7 cellular contexts compared by ENCODE assay signal in the genomic region with DNA sequence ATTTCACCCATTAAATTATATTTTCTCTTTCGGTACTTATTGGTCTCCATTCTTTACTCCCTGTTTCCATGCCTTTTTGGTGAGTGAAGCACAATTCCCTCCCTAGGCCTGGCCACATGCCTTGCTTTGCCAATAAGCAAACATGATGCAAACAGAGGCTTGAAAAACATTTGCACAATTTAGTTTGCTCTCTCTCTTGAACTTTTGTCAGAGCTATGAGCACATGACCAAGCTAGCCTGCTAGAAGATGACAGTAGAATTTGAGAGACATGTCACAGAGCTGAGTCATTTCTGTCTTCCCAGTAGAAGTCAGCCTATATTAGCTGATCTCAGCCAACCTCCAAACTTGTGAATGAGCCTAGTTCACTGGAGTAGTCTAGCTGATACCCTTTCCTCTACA. TPM values are rescaled to one million over a fixed set of nuclear protein-coding genes. Genes with fewer than 3 reads are reported as not detected.
DNase-seq lines count a peak whose midpoint lies in the region; ATAC-seq and TF ChIP-seq lines count a peak whose summit lies in the region.

No MANE protein-coding gene starts in this region.

- H3K9me3 ChIP-seq in neural progenitor cell (ENCODE audit: low read depth): no peaks in the 10 kb centered on the region

- H3K4me3 Mint-ChIP-seq in neural progenitor cell: no peak overlapping the region

- H3K27me3 Mint-ChIP-seq in neural progenitor cell (ENCODE audit: insufficient read depth, low read depth): peaks cover 2% of the 10 kb centered on the region

- H3F3A ChIP-seq in neural progenitor cell (ENCODE audit: low read depth): no peaks in the 10 kb centered on the region

- H3K4me3 ChIP-seq in astrocyte of the spinal cord (ENCODE audit: low read depth, low read length) (no peak overlapping the region), neural progenitor cell (no peak overlapping the region), coronary artery (no peak overlapping the region)

- H3K4me1 Mint-ChIP-seq in neural progenitor cell: no peaks in the 10 kb centered on the region

- H3K27ac Mint-ChIP-seq in neural progenitor cell: no peak overlapping the region

- H3K4me2 ChIP-seq in neural progenitor cell: no peak overlapping the region

- in situ Hi-C loops in astrocyte of the spinal cord (cut with HindIII; ENCODE audit: low sequenced_read_pairs): no loop called here

- H3K9me3 Mint-ChIP-seq in neural progenitor cell: no peaks in the 10 kb centered on the region

- H3K4me1 ChIP-seq in neural progenitor cell: peaks cover 8% of the 10 kb centered on the region

- no peaks in the 10 kb centered on the region for H4K20me1 ChIP-seq in neural progenitor cell (ENCODE audit: low read depth)

- no peaks in the 10 kb centered on the region for H3K79me2 ChIP-seq in neural progenitor cell (ENCODE audit: low read depth)

- H2AFZ ChIP-seq in neural progenitor cell (replicated peaks): no peak overlapping the region

- peak overlapping the region; percentile 39 for H3K27ac ChIP-seq in neural progenitor cell
- H3K27ac ChIP-seq in coronary artery: no peak overlapping the region

- TF ChIP-seq CTCF in astrocyte of the spinal cord (IDR thresholded peaks at IDR 0.05; ENCODE audit: low read depth, low read length): no peak
- TF ChIP-seq CTCF in neural progenitor cell (IDR thresholded peaks at IDR 0.05): no peak
- no peak for TF ChIP-seq CTCF in coronary artery (IDR thresholded peaks at IDR 0.05)

- peaks cover 16% of the 10 kb centered on the region for H3K36me3 Mint-ChIP-seq in neural progenitor cell

- ATAC-seq in GM18498 (IDR thresholded peaks at IDR 0.05; ENCODE audit: unreplicated experiment) (peak; percentile 92), GM21717 (IDR thresholded peaks at IDR 0.05; ENCODE audit: unreplicated experiment) (peak; percentile 94)

- DNase-seq in HS-27A (ENCODE audit: low read depth): peak; percentile 85
- peak; percentile 81 for DNase-seq in astrocyte of the spinal cord (ENCODE audit: low read depth, low spot score)
- DNase-seq in neural progenitor cell (ENCODE audit: low spot score): no peak
- no peak for DNase-seq in coronary artery (ENCODE audit: low spot score)
- no peak for DNase-seq in middle frontal gyrus (ENCODE audit: extremely low spot score, low spot score)

- no peak overlapping the region for H3K9ac ChIP-seq in neural progenitor cell

- H3K27me3 ChIP-seq in neural progenitor cell: no peaks in the 10 kb centered on the region

- H3K36me3 ChIP-seq in neural progenitor cell: peaks cover 11% of the 10 kb centered on the region

RNA-seq across cellular contexts. Expression of gene ANGPTL3, which starts 24.6 kb away (rescaled TPM):
- total RNA-seq in neural progenitor cell (ENCODE audit: low replicate concordance): not detected in 2 replicates

Comparison
In these comparisons a context has a peak if more than half of its experiments do, and no peak if none do; other contexts are left out.
1. DNase-seq: peak in HS-27A (single experiment) and astrocyte of the spinal cord (single experiment); none in neural progenitor cell (single experiment), coronary artery (single experiment) and middle frontal gyrus (single experiment).